In the genomic region with DNA sequence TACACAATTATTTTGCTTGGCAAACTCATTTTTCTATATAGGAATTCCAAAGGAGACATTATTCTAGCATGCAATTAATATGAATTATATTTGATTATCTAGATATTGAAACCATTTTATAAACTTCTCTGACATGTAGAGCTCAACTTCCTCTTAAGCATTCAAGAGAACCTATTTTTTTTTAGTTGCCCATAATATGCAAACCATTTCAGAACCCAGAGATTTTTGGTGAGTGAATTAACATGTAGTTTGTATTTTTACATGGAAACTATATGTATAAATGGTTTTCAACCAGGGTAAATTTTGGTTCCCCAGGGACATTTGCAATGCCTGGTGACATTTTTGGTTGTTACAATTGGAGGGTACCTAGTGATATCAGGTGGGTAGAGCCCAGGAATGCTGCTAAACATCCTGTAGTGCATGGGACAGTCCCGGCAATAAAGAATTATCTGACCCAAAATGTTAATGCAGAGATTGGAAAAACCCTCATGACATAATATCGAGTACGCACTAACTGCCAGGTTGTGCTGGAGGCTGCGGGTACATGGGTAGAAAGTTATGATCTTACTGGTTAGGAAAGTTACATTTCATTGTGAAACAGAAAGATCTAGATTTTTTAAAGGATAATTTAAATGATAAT, we compare ENCODE assay signal across 18 cellular contexts.
DNase-seq lines count a peak whose midpoint lies in the region; ATAC-seq, FAIRE-seq and TF ChIP-seq lines count a peak whose summit lies in the region.
"Had no signal": no experiment of that assay in that cellular context is flagged by ENCODE, and none has a peak within 500 bp of the region (broad histone marks: within the 10 kb centered on the region; RNA-seq: fewer than 3 reads in every experiment).

No MANE protein-coding gene starts in this region.

- ATAC-seq in GM18868 (IDR thresholded peaks at IDR 0.05; ENCODE audit: unreplicated experiment) (peak; percentile 50), activated B cell treated with CpG ODN at 0.5 μM for 24 hours (ENCODE audit: low read depth) (peak; percentile 71), T-cell (replicated peaks in 1 of 4) (no peak), GM19351 (IDR thresholded peaks at IDR 0.05; ENCODE audit: unreplicated experiment) (no peak)
- peak; percentile 91 for ATAC-seq in stimulated activated memory B cell treated with anti-CD40 and anti-IgM and Interleukin-4, amounts not matched to agents 10 μg/mL and 1 μg/mL and 100 μg/mL, for 72 hours
- ATAC-seq: CD8-positive, alpha-beta T cell had no signal

- TF ChIP-seq POLR2A in testis (IDR thresholded peaks at IDR 0.05), result no peak

- intact Hi-C loops in activated B cell treated with CpG ODN at 0.5 μM for 24 hours (cut with micrococcal nuclease) (loop anchor here (5.0 kb wide), 1 partner anchor 343 kb away; a partner anchor contains a TSS), testis (cut with DNase I; ENCODE audit: low total_unique reads) (no loop called here)

- no peak overlapping the region for H3K27ac ChIP-seq in testis
- H3K27ac ChIP-seq: BLaER1 treated with 17β-estradiol and CSF1 and Interleukin-3, amounts not matched to agents 10 nM and 100 nM; GM23248; HL-60 had no signal

- H3K4me3 Mint-ChIP-seq in activated B cell treated with CpG ODN at 0.5 μM for 24 hours (peak overlapping the region; percentile 8), T-cell (no peak overlapping the region)
- H3K4me3 Mint-ChIP-seq in stimulated activated memory B cell treated with anti-CD40 and anti-IgM and Interleukin-4, amounts not matched to agents 10 μg/mL and 1 μg/mL and 100 μg/mL, for 72 hours, result no peak overlapping the region
- H3K4me3 Mint-ChIP-seq: CD8-positive, alpha-beta T cell had no signal

- H3K27me3 Mint-ChIP-seq in activated B cell treated with CpG ODN at 0.5 μM for 24 hours (no peaks in the 10 kb centered on the region), T-cell (no peaks in the 10 kb centered on the region)
- no peaks in the 10 kb centered on the region for H3K27me3 Mint-ChIP-seq in stimulated activated memory B cell treated with anti-CD40 and anti-IgM and Interleukin-4, amounts not matched to agents 10 μg/mL and 1 μg/mL and 100 μg/mL, for 72 hours

- DNase-seq in activated B cell treated with CpG ODN at 0.5 μM for 24 hours (no peak), testis (no peak), T-cell (no peak), HuH-7.5 (ENCODE audit: low spot score) (no peak)
- DNase-seq: 8988T; Calu3; CD8-positive, alpha-beta T cell; DMS79 treated with DMSO at 0.1 percent for 48 hours; GF-D8; GM23248 had no signal

- 92 to 99% methylated on average over 4 of the region's 4 CpGs for WGBS in testis, 2 donors

- H3K9me3 Mint-ChIP-seq in activated B cell treated with CpG ODN at 0.5 μM for 24 hours, result peaks cover 2% of the 10 kb centered on the region
- H3K9me3 Mint-ChIP-seq in stimulated activated memory B cell treated with anti-CD40 and anti-IgM and Interleukin-4, amounts not matched to agents 10 μg/mL and 1 μg/mL and 100 μg/mL, for 72 hours, result peaks cover 13% of the 10 kb centered on the region
- peaks cover 0 to 5% (median 4%) of the 10 kb centered on the region in 3 donors for H3K9me3 Mint-ChIP-seq in T-cell
- H3K9me3 Mint-ChIP-seq: CD8-positive, alpha-beta T cell had no signal

- H3K4me3 ChIP-seq in testis, result no peak overlapping the region
- H3K4me3 ChIP-seq: BLaER1 treated with 17β-estradiol and CSF1 and Interleukin-3, amounts not matched to agents 10 nM and 100 nM; GM23248; HAP-1 had no signal

- H3K4me1 ChIP-seq in testis, result no peaks in the 10 kb centered on the region
- H3K4me1 ChIP-seq: HAP-1 had no signal

- H3K27ac Mint-ChIP-seq in activated B cell treated with CpG ODN at 0.5 μM for 24 hours, result peak overlapping the region; percentile 51
- H3K27ac Mint-ChIP-seq in stimulated activated memory B cell treated with anti-CD40 and anti-IgM and Interleukin-4, amounts not matched to agents 10 μg/mL and 1 μg/mL and 100 μg/mL, for 72 hours, result no peak overlapping the region
- no peak overlapping the region for H3K27ac Mint-ChIP-seq in T-cell
- H3K27ac Mint-ChIP-seq: CD8-positive, alpha-beta T cell had no signal

- H3K9me3 ChIP-seq in testis, result no peaks in the 10 kb centered on the region
- H3K9me3 ChIP-seq: BLaER1 treated with 17β-estradiol and CSF1 and Interleukin-3, amounts not matched to agents 10 nM and 100 nM; HAP-1 had no signal

- H3K4me1 Mint-ChIP-seq in activated B cell treated with CpG ODN at 0.5 μM for 24 hours (peaks cover 30% of the 10 kb centered on the region), T-cell (no peaks in the 10 kb centered on the region)
- peaks cover 14% of the 10 kb centered on the region for H3K4me1 Mint-ChIP-seq in stimulated activated memory B cell treated with anti-CD40 and anti-IgM and Interleukin-4, amounts not matched to agents 10 μg/mL and 1 μg/mL and 100 μg/mL, for 72 hours

- H3K36me3 Mint-ChIP-seq in activated B cell treated with CpG ODN at 0.5 μM for 24 hours (ENCODE audit: low read depth), result peaks cover 4% of the 10 kb centered on the region
- peaks cover 25% of the 10 kb centered on the region for H3K36me3 Mint-ChIP-seq in stimulated activated memory B cell treated with anti-CD40 and anti-IgM and Interleukin-4, amounts not matched to agents 10 μg/mL and 1 μg/mL and 100 μg/mL, for 72 hours
- H3K36me3 Mint-ChIP-seq in T-cell, result peaks cover 24% of the 10 kb centered on the region

- H3K36me3 ChIP-seq in testis (ENCODE audit: low read depth, missing control alignments), result no peaks in the 10 kb centered on the region
- H3K36me3 ChIP-seq: BLaER1 treated with 17β-estradiol and CSF1 and Interleukin-3, amounts not matched to agents 10 nM and 100 nM; HAP-1 had no signal

- no peaks in the 10 kb centered on the region for H3K27me3 ChIP-seq in testis
- H3K27me3 ChIP-seq: BLaER1 treated with 17β-estradiol and CSF1 and Interleukin-3, amounts not matched to agents 10 nM and 100 nM had no signal

- POLR2A ChIA-PET in activated B cell treated with CpG ODN at 0.5 μM for 24 hours (lab: Charles Lee), result no interaction called here
- POLR2A ChIA-PET in T-cell (lab: Charles Lee), result no interaction called here

- CTCF ChIA-PET in activated B cell treated with CpG ODN at 0.5 μM for 24 hours (lab: Charles Lee) (no interaction called here), T-cell (lab: Charles Lee) (no interaction called here)

- no peak for TF ChIP-seq CTCF in activated B cell treated with CpG ODN at 0.5 μM for 24 hours (IDR thresholded peaks at IDR 0.05)
- TF ChIP-seq CTCF in testis (IDR thresholded peaks at IDR 0.05), result no peak

- FAIRE-seq in islet of Langerhans (lab: Jason Lieb, UNC), result peak; percentile 27
- FAIRE-seq: GM19239 had no signal

Comparison
In these comparisons a context has a peak if more than half of its experiments do, and no peak if none do; other contexts are left out.
1. ATAC-seq: peak in GM18868 (single experiment), activated B cell treated with CpG ODN at 0.5 μM for 24 hours (single experiment) and stimulated activated memory B cell treated with anti-CD40 and anti-IgM and Interleukin-4, amounts not matched to agents 10 μg/mL and 1 μg/mL and 100 μg/mL, for 72 hours (single experiment); none in T-cell (0 of 4) and GM19351 (single experiment).